In genomic region chr16:69100046-69100765, GRCh38 we compare ENCODE assay signal across 13 cellular contexts. TPM values are rescaled to one million over a fixed set of nuclear protein-coding genes. Genes with fewer than 3 reads are reported as not detected.
DNase-seq lines count a peak whose midpoint lies in the region; ATAC-seq, FAIRE-seq and TF ChIP-seq lines count a peak whose summit lies in the region.
"Had no signal": no experiment of that assay in that cellular context is flagged by ENCODE, and none has a peak within 500 bp of the region (broad histone marks: within the 10 kb centered on the region; RNA-seq: fewer than 3 reads in every experiment).

No MANE protein-coding gene starts in this region.

- H3K4me1 Mint-ChIP-seq in astrocyte (ENCODE audit: low read depth, unreplicated experiment) (peaks cover 7% of the 10 kb centered on the region), nephron (peaks cover 7% of the 10 kb centered on the region), glutamatergic neuron (ENCODE audit: low read depth, unreplicated experiment) (no peaks in the 10 kb centered on the region)

- ATAC-seq in GM18519 (IDR thresholded peaks at IDR 0.05; ENCODE audit: low FRiP score, unreplicated experiment) (no peak), sciatic nerve (no peak)
- ATAC-seq: left ventricle myocardium superior had no signal

- no peak overlapping the region for H3K27ac ChIP-seq in astrocyte (ENCODE audit: low read depth, low read length)

- H3K36me3 Mint-ChIP-seq in astrocyte (ENCODE audit: low read depth, unreplicated experiment) (peaks cover 3% of the 10 kb centered on the region), nephron (ENCODE audit: low read depth) (no peaks in the 10 kb centered on the region), glutamatergic neuron (ENCODE audit: unreplicated experiment) (no peaks in the 10 kb centered on the region)
- H3K36me3 Mint-ChIP-seq: IgD-negative memory B cell had no signal

- DNase-seq in DMS79 treated with DMSO at 0.1 percent for 48 hours (lab: John Stamatoyannopoulos, UW) (peak; percentile 78), NCI-H187 treated with DMSO at 0.1 percent for 48 hours (lab: John Stamatoyannopoulos, UW) (peak; percentile 7), astrocyte (ENCODE audit: low read depth) (no peak), glutamatergic neuron (no peak), medulla oblongata (ENCODE audit: extremely low spot score) (no peak), sciatic nerve (ENCODE audit: low spot score) (no peak)
- DNase-seq: activated CD4-positive, alpha-beta memory T cell treated with anti-CD3 and anti-CD28 coated beads, Interleukin-2, amount 10 ng/mL, durations not matched to agents 7 days and 5 days; left ventricle myocardium superior; NCI-H226; stimulated activated CD4-positive, alpha-beta T cell treated with anti-CD3 and anti-CD28 coated beads, Interleukin-12 subunit alpha, Interleukin-12 subunit beta, amount 100 ng/mL, for 4 hours had no signal

- peak overlapping the region; percentile 37 for H3K4me2 ChIP-seq in astrocyte (ENCODE audit: low read length)

- no peak overlapping the region for H3K4me3 ChIP-seq in astrocyte (ENCODE audit: insufficient read depth, low read depth, low read length)

- no peaks in the 10 kb centered on the region for H3K9me3 ChIP-seq in astrocyte (ENCODE audit: insufficient read depth, low read depth, low read length)

- no peak for FAIRE-seq in astrocyte (lab: Jason Lieb, UNC)

- H3K79me2 ChIP-seq in astrocyte (ENCODE audit: insufficient read depth, low read length), result no peaks in the 10 kb centered on the region

- TF ChIP-seq CTCF in astrocyte (IDR thresholded peaks at IDR 0.05; ENCODE audit: insufficient read depth, low read depth, low read length), result no peak
- TF ChIP-seq CTCF in nephron (IDR thresholded peaks at IDR 0.05; ENCODE audit: unreplicated experiment in 3 of 3), result no peak
- TF ChIP-seq CTCF in glutamatergic neuron (IDR thresholded peaks at IDR 0.05; ENCODE audit: partially characterized antibody, unreplicated experiment), result no peak

- no peak overlapping the region for H3K9ac ChIP-seq in astrocyte (ENCODE audit: low read length)

- H3K36me3 ChIP-seq in astrocyte (ENCODE audit: insufficient read depth, low read length), result no peaks in the 10 kb centered on the region

- H3K27me3 Mint-ChIP-seq in astrocyte (ENCODE audit: low read depth, unreplicated experiment), result peaks cover 9% of the 10 kb centered on the region
- H3K27me3 Mint-ChIP-seq in nephron (ENCODE audit: low read depth), result peaks cover 46% of the 10 kb centered on the region
- H3K27me3 Mint-ChIP-seq in glutamatergic neuron (ENCODE audit: unreplicated experiment), result peaks cover 1% of the 10 kb centered on the region

- H3K9me3 Mint-ChIP-seq in astrocyte (ENCODE audit: unreplicated experiment) (no peaks in the 10 kb centered on the region), nephron (no peaks in the 10 kb centered on the region), glutamatergic neuron (ENCODE audit: unreplicated experiment) (no peaks in the 10 kb centered on the region)
- H3K9me3 Mint-ChIP-seq: activated CD4-positive, alpha-beta memory T cell treated with anti-CD3 and anti-CD28 coated beads, Interleukin-2, amount 10 ng/mL, durations not matched to agents 7 days and 5 days; IgD-negative memory B cell had no signal

- H3K27ac Mint-ChIP-seq in astrocyte (ENCODE audit: unreplicated experiment) (no peak overlapping the region), nephron (peak overlapping the region; percentile 85 to 94 (median 89)), glutamatergic neuron (ENCODE audit: unreplicated experiment) (no peak overlapping the region)
- H3K27ac Mint-ChIP-seq: activated CD4-positive, alpha-beta memory T cell treated with anti-CD3 and anti-CD28 coated beads, Interleukin-2, amount 10 ng/mL, durations not matched to agents 7 days and 5 days; IgD-negative memory B cell had no signal

- H3K4me1 ChIP-seq in astrocyte (ENCODE audit: insufficient read depth, low read length), result peaks cover 4% of the 10 kb centered on the region

- intact Hi-C loops in sciatic nerve (cut with DNase I), result no loop called here

- no peak overlapping the region for H2AFZ ChIP-seq in astrocyte (ENCODE audit: low read depth, low read length)

- H3K27me3 ChIP-seq in astrocyte (ENCODE audit: insufficient read depth, low read length), result no peaks in the 10 kb centered on the region

- no peaks in the 10 kb centered on the region for H4K20me1 ChIP-seq in astrocyte (ENCODE audit: insufficient read depth, low read length)

- H3K4me3 Mint-ChIP-seq in astrocyte (ENCODE audit: unreplicated experiment), result no peak overlapping the region
- no peak overlapping the region for H3K4me3 Mint-ChIP-seq in nephron
- H3K4me3 Mint-ChIP-seq in glutamatergic neuron (ENCODE audit: unreplicated experiment), result no peak overlapping the region
- H3K4me3 Mint-ChIP-seq: activated CD4-positive, alpha-beta memory T cell treated with anti-CD3 and anti-CD28 coated beads, Interleukin-2, amount 10 ng/mL, durations not matched to agents 7 days and 5 days had no signal

RNA-seq across cellular contexts. Expression of gene HAS3, which starts 5.2 kb away (rescaled TPM):
- total RNA-seq in astrocyte, result 1.7 and 2.0 TPM in 2 replicates
- total RNA-seq in glutamatergic neuron (ENCODE audit: unreplicated experiment), result 0.42 TPM
- total RNA-seq in sciatic nerve, result 2.7 TPM

RNA-seq across cellular contexts. Expression of gene CHTF8, which starts 32.2 kb away (rescaled TPM):
- total RNA-seq in astrocyte, result 86.4 and 89.2 TPM in 2 replicates
- 116 TPM for total RNA-seq in glutamatergic neuron (ENCODE audit: unreplicated experiment)
- 65.1 TPM for total RNA-seq in sciatic nerve

RNA-seq across cellular contexts. Expression of gene UTP4, which starts 32.2 kb away (rescaled TPM):
- total RNA-seq in astrocyte (68.1 and 69.4 TPM in 2 replicates), glutamatergic neuron (ENCODE audit: unreplicated experiment) (70.7 TPM), sciatic nerve (40.1 TPM)

Comparison
In these comparisons a context has a peak if more than half of its experiments do, and no peak if none do; other contexts are left out.
1. DNase-seq: peak in DMS79 treated with DMSO at 0.1 percent for 48 hours (single experiment) and NCI-H187 treated with DMSO at 0.1 percent for 48 hours (single experiment); none in astrocyte (single experiment), glutamatergic neuron (single experiment), medulla oblongata (single experiment) and sciatic nerve (single experiment).
2. H3K27ac Mint-ChIP-seq: peak in nephron (3 of 3); none in astrocyte (single experiment) and glutamatergic neuron (single experiment).